21 cellular contexts compared by ENCODE assay signal in the genomic region with DNA sequence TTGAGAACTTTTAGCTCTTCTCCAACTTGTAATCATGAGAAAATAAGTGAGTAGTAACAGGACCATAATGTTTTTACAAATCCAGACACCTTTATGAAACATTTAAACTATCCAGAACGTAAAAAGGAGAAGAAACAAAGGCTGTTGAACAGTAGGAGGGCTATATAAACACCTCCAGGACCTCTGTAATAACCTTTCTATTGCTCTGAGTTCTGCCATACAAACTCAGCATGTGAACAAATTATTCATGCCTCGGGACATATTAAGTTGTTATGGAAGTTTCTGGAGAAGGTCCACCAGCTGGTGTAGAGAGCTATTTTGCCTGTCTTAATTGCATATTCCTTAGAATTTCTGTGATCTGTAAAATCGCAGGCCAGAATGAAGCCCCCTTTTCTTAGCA.
DNase-seq lines count a peak whose midpoint lies in the region; ATAC-seq and TF ChIP-seq lines count a peak whose summit lies in the region.
"Had no signal": no experiment of that assay in that cellular context is flagged by ENCODE, and none has a peak within 500 bp of the region (broad histone marks: within the 10 kb centered on the region; RNA-seq: fewer than 3 reads in every experiment).

No MANE protein-coding gene starts in this region.

- H3K9me3 ChIP-seq in left ventricle myocardium inferior (replicated peaks): peaks cover 6% of the 10 kb centered on the region
- no peaks in the 10 kb centered on the region for H3K9me3 ChIP-seq in skeletal muscle tissue (ENCODE audit: control insufficient read depth in 3 of 3, low read length in 3 of 3)
- H3K9me3 ChIP-seq in neuronal stem cell (replicated peaks in 1 of 2; ENCODE audit: control insufficient read depth in 2 of 2, insufficient read depth in 1 of 2, low read depth in 1 of 2, low read length in 2 of 2): no peaks in the 10 kb centered on the region
- H3K9me3 ChIP-seq: SJCRH30 had no signal

- H4K8ac ChIP-seq in neuronal stem cell (ENCODE audit: low read depth, low read length): no peak overlapping the region

- H2AK5ac ChIP-seq in neuronal stem cell (ENCODE audit: low read depth, low read length): no peak overlapping the region

- no peak overlapping the region for H3K4ac ChIP-seq in neuronal stem cell (ENCODE audit: low read length)

- H3K9ac ChIP-seq in skeletal muscle tissue (ENCODE audit: low read depth in 1 of 3, low read length in 3 of 3): peak overlapping the region in 1 of 3 donors; percentile 48
- H3K9ac ChIP-seq in neuronal stem cell (ENCODE audit: low read depth, low read length, poor library complexity): no peak overlapping the region
- H3K9ac ChIP-seq: GM23248 had no signal

- no peak overlapping the region for H3K4me2 ChIP-seq in neuronal stem cell (ENCODE audit: insufficient read depth, low read length, poor library complexity, severe bottlenecking)

- TF ChIP-seq CTCF in left ventricle myocardium inferior (IDR thresholded peaks at IDR 0.05; ENCODE audit: borderline replicate concordance) (no peak), choroid plexus epithelial cell (conservative IDR thresholded peaks at IDR 0.05; ENCODE audit: low read depth, low read length) (no peak)

- peak overlapping the region; percentile 60 for H3K27ac ChIP-seq in left ventricle myocardium inferior (replicated peaks)
- H3K27ac ChIP-seq in skeletal muscle tissue (ENCODE audit: low read depth, low read length): peak overlapping the region; percentile 34
- H3K27ac ChIP-seq in neuronal stem cell (replicated peaks; ENCODE audit: low read length): no peak overlapping the region
- H3K27ac ChIP-seq: GM23248, SJCRH30 had no signal

- DNase-seq in left ventricle myocardium inferior: no peak
- no peak for DNase-seq in Right ventricle myocardium superior
- DNase-seq in NCI-H69 (lab: John Stamatoyannopoulos, UW): peak; percentile 34
- DNase-seq in choroid plexus epithelial cell (ENCODE audit: low read depth): peak; percentile 22
- DNase-seq in neuronal stem cell (ENCODE audit: low spot score): no peak
- DNase-seq in LoVo (ENCODE audit: low spot score): no peak
- DNase-seq in GM19240 (ENCODE audit: insufficient read length, low spot score): no peak
- DNase-seq: DMS53, H7, HFFc6, Kasumi-1, NCI-H1105 treated with DMSO at 0.1 percent for 48 hours, NCI-H187, NCI-H2081 treated with DMSO at 0.1 percent for 48 hours, NCI-H524, NCI-H774, SJCRH30 had no signal

- H3K14ac ChIP-seq in neuronal stem cell (ENCODE audit: low read length): no peak overlapping the region

- H2BK5ac ChIP-seq in neuronal stem cell (ENCODE audit: low read length): no peak overlapping the region

- H2AFZ ChIP-seq in neuronal stem cell (ENCODE audit: low read length): no peak overlapping the region
- H2AFZ ChIP-seq: GM23248 had no signal

- WGBS in neuronal stem cell (ENCODE audit: extremely low coverage in 2 of 2, insufficient read length in 2 of 2, insufficient replicate concordance in 1 of 2), 2 donors: no CpG with 5 or more reads among the region's 3 CpGs

- intact Hi-C loops in left ventricle myocardium inferior (cut with micrococcal nuclease): no loop called here
- intact Hi-C loops in Right ventricle myocardium superior (cut with DNase I): no loop called here

- no peak overlapping the region for H2BK12ac ChIP-seq in neuronal stem cell (ENCODE audit: low read length)

- H4K91ac ChIP-seq in neuronal stem cell (ENCODE audit: low read depth, low read length, poor library complexity): no peak overlapping the region

- H3K23ac ChIP-seq in neuronal stem cell (ENCODE audit: low read depth, low read length, poor library complexity): no peak overlapping the region

- no peak overlapping the region for H3K18ac ChIP-seq in neuronal stem cell (ENCODE audit: low read length)

- ATAC-seq in Right ventricle myocardium superior (ENCODE audit: poor library complexity): no peak
- ATAC-seq: HepG2, K562 had no signal

- H3K4me3 ChIP-seq in left ventricle myocardium inferior: no peak overlapping the region
- no peak overlapping the region for H3K4me3 ChIP-seq in choroid plexus epithelial cell (ENCODE audit: low read depth, low read length)
- H3K4me3 ChIP-seq in skeletal muscle tissue (ENCODE audit: low read length in 3 of 3): no peak overlapping the region
- no peak overlapping the region for H3K4me3 ChIP-seq in neuronal stem cell (ENCODE audit: low read length in 2 of 2)
- H3K4me3 ChIP-seq: GM23248, K562, SJCRH30 had no signal

- no peak overlapping the region for H2BK120ac ChIP-seq in neuronal stem cell (ENCODE audit: low read depth, low read length)

- H3K4me1 ChIP-seq in left ventricle myocardium inferior: peaks cover 32% of the 10 kb centered on the region
- H3K4me1 ChIP-seq in skeletal muscle tissue (ENCODE audit: control insufficient read depth in 3 of 3, insufficient read depth in 3 of 3, low read length in 3 of 3): peaks cover 6 to 10% (median 9%) of the 10 kb centered on the region in 3 donors
- H3K4me1 ChIP-seq in neuronal stem cell (ENCODE audit: control insufficient read depth in 2 of 2, insufficient read depth in 1 of 2, low read depth in 1 of 2, low read length in 2 of 2): no peaks in the 10 kb centered on the region
- H3K4me1 ChIP-seq: SJCRH30 had no signal

- no peaks in the 10 kb centered on the region for H3K36me3 ChIP-seq in left ventricle myocardium inferior
- H3K36me3 ChIP-seq in skeletal muscle tissue (ENCODE audit: control insufficient read depth in 3 of 3, insufficient read depth in 3 of 3, low read length in 3 of 3): no peaks in the 10 kb centered on the region
- H3K36me3 ChIP-seq in neuronal stem cell (replicated peaks in 1 of 2; ENCODE audit: control insufficient read depth in 2 of 2, insufficient read depth in 2 of 2, low read length in 2 of 2): no peaks in the 10 kb centered on the region
- H3K36me3 ChIP-seq: SJCRH30 had no signal

- no peaks in the 10 kb centered on the region for H3K27me3 ChIP-seq in left ventricle myocardium inferior (ENCODE audit: low read depth)
- no peaks in the 10 kb centered on the region for H3K27me3 ChIP-seq in skeletal muscle tissue (ENCODE audit: control insufficient read depth in 3 of 3, insufficient read depth in 3 of 3, low read length in 3 of 3)
- no peaks in the 10 kb centered on the region for H3K27me3 ChIP-seq in neuronal stem cell (ENCODE audit: control insufficient read depth in 3 of 3, insufficient read depth in 3 of 3, low read depth in 1 of 3, low read length in 3 of 3)
- H3K27me3 ChIP-seq: SJCRH30 had no signal

- H2BK15ac ChIP-seq in neuronal stem cell (ENCODE audit: low read length): no peak overlapping the region

- no peaks in the 10 kb centered on the region for H3K79me1 ChIP-seq in neuronal stem cell (ENCODE audit: low read depth, low read length)

Comparison
In these comparisons a context has a peak if more than half of its experiments do, and no peak if none do; other contexts are left out.
1. DNase-seq: peak in NCI-H69 (single experiment) and choroid plexus epithelial cell (single experiment); none in left ventricle myocardium inferior (single experiment), Right ventricle myocardium superior (single experiment), neuronal stem cell (single experiment), LoVo (single experiment) and GM19240 (single experiment).